In the genomic region with DNA sequence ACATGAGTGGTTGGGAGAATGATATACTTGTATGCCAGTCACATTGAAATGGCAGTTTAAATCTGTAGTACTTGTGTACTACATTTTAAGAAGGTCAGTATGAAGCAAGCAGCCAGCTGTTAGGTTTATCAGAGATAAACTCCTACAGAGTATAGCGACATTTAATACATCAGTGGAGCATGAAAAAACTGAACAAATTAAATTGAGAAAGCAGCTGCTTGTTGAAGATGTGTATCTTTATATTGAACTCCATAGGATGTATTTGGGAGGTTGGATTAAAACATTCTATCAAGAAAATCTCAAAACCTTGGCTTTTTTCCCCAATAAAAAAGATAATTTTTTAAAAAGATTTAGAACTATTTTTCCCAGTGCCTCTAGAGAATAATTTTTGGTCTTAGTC, we compare ENCODE assay signal across 29 cellular contexts.
"Had no signal": no experiment of that assay in that cellular context is flagged by ENCODE, and none has a peak within 500 bp of the region (broad histone marks: within the 10 kb centered on the region; RNA-seq: fewer than 3 reads in every experiment).

No MANE protein-coding gene starts in this region.

- DNase-seq: activated CD4-positive, alpha-beta memory T cell treated with anti-CD3 and anti-CD28 coated beads for 36 hours; activated CD4-positive, alpha-beta T cell treated with anti-CD3 and anti-CD28 coated beads, Interleukin-2, amount 10 ng/mL, durations not matched to agents 7 days and 5 days; activated CD4-positive, CD25-positive, alpha-beta regulatory T cell; activated CD8-positive, alpha-beta memory T cell treated with anti-CD3 and anti-CD28 coated beads for 24 hours; activated gamma-delta T cell; activated naive CD4-positive, alpha-beta T cell treated with anti-CD3 and anti-CD28 coated beads for 36 hours; activated T-cell treated with anti-CD3 and anti-CD28 coated beads, Interleukin-2, amount 50 U/mL, for 4 hours; amygdala; KG1; MG63; MV-4-11; NCI-H1092 treated with DMSO at 0.1 percent for 48 hours; NCI-H1417 treated with DMSO at 0.1 percent for 48 hours; NCI-H1694; NCI-H2029; NCI-H2107; NCI-H2227 treated with DMSO at 0.1 percent for 48 hours; NCI-H446 treated with DMSO at 0.1 percent for 48 hours; NCI-H524 treated with DMSO at 0.1 percent for 48 hours; NCI-H82; OCI-M1; RPMI8226; T-helper 1 cell had no signal

- H3K4me1 ChIP-seq: SJSA1 had no signal

- H3K4me3 ChIP-seq: MG63, SJSA1 had no signal

- H3K27ac ChIP-seq: SJSA1, VCaP had no signal

- FAIRE-seq: astrocyte had no signal

- H3K27me3 ChIP-seq: MG63, SJSA1 had no signal

- H3K9me3 ChIP-seq: MG63, SJSA1 had no signal

- ATAC-seq: activated T-cell treated with anti-CD3 and anti-CD28 coated beads, Interleukin-2, amount 50 U/mL, for 4 hours; activated T-helper 17 cell treated with anti-CD3 and anti-CD28 coated beads, Interleukin-2, amount 50 U/mL, for 72 hours; Panc1; Right ventricle myocardium inferior had no signal
